In the genomic region with DNA sequence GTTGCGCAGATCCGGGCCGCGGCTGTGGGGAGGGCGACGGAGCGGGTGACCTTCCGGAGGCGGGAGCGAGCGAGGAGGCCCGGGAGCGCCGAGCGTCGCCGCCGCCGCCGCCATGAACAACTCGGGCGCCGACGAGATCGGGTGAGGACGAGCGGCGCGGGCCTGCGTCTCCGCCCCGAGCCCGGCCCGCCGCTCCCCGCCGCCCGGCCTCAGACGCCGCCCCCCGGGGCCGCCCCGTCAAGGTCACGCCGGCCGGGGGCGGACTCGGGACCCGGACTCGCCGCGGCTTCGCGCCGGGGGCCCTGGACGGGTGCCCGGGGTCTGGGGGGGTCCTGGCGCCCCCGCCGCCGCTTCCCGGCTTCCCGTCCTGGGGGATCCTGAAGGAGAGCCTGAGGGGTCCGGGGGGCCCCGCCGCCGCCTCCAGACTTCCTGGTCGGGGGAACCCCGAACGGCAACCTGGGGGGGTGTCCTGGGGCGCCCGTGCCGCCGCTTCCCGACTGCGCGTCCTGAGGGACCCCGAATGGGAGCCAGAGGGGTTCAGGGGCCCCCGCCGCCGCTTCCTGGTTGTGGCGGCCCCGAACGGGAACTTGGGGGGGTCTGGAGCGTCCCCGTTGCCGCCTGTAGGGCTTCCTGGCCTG, we compare ENCODE assay signal across 8 cellular contexts. TPM values are rescaled to one million over a fixed set of nuclear protein-coding genes. Genes with fewer than 3 reads are reported as not detected.
DNase-seq lines count a peak whose midpoint lies in the region; ATAC-seq and TF ChIP-seq lines count a peak whose summit lies in the region.

No MANE protein-coding gene starts in this region.

- H3K4me3 Mint-ChIP-seq in activated CD4-positive, alpha-beta memory T cell treated with anti-CD3 and anti-CD28 coated beads, Interleukin-2, amount 10 ng/mL, durations not matched to agents 7 days and 5 days = peak overlapping the region; percentile 75

- H3K4me1 Mint-ChIP-seq in activated CD4-positive, alpha-beta memory T cell treated with anti-CD3 and anti-CD28 coated beads, Interleukin-2, amount 10 ng/mL, durations not matched to agents 7 days and 5 days = peaks cover 52% of the 10 kb centered on the region

- no peaks in the 10 kb centered on the region for H3K36me3 ChIP-seq in gastrocnemius medialis

- CTCF ChIA-PET in activated CD4-positive, alpha-beta memory T cell treated with anti-CD3 and anti-CD28 coated beads, Interleukin-2, amount 10 ng/mL, durations not matched to agents 7 days and 5 days (lab: Charles Lee) = interaction anchor here (1.3 kb wide), 1 partner anchor 163 kb away, joined by 4 read pairs; no protein-coding TSS in a partner anchor

- TF ChIP-seq CTCF in fibroblast of pulmonary artery (IDR thresholded peaks at IDR 0.05; ENCODE audit: low read length, missing control alignments) = no peak
- no peak for TF ChIP-seq CTCF in gastrocnemius medialis (IDR thresholded peaks at IDR 0.05 in 4 of 5, conservative IDR thresholded peaks at IDR 0.05 in 1 of 5)

- H3K9me3 Mint-ChIP-seq in activated CD4-positive, alpha-beta memory T cell treated with anti-CD3 and anti-CD28 coated beads, Interleukin-2, amount 10 ng/mL, durations not matched to agents 7 days and 5 days = no peaks in the 10 kb centered on the region

- H3K36me3 Mint-ChIP-seq in activated CD4-positive, alpha-beta memory T cell treated with anti-CD3 and anti-CD28 coated beads, Interleukin-2, amount 10 ng/mL, durations not matched to agents 7 days and 5 days (ENCODE audit: low read depth) = peaks cover 28% of the 10 kb centered on the region

- peak; percentile 78 to 82 for TF ChIP-seq POLR2A in gastrocnemius medialis (IDR thresholded peaks at IDR 0.05)

- peak overlapping the region; percentile 49 for H3K27ac Mint-ChIP-seq in activated CD4-positive, alpha-beta memory T cell treated with anti-CD3 and anti-CD28 coated beads, Interleukin-2, amount 10 ng/mL, durations not matched to agents 7 days and 5 days

- intact Hi-C loops in gastrocnemius medialis (cut with DNase I; ENCODE audit: low total_unique reads) = loop anchor here (1.0 kb wide), 2 partner anchors 24 to 31 kb away; partner anchors contain the start of genes NDUFS7 and RPS15

- peaks cover 4% of the 10 kb centered on the region for H3K27me3 Mint-ChIP-seq in activated CD4-positive, alpha-beta memory T cell treated with anti-CD3 and anti-CD28 coated beads, Interleukin-2, amount 10 ng/mL, durations not matched to agents 7 days and 5 days

- H3K27me3 ChIP-seq in gastrocnemius medialis = no peaks in the 10 kb centered on the region

- peak; percentile 21 for ATAC-seq in HG03175 (IDR thresholded peaks at IDR 0.05; ENCODE audit: unreplicated experiment)
- ATAC-seq in gastrocnemius medialis = peak in 1 of 2 donors; percentile 7
- ATAC-seq in GM18520 (IDR thresholded peaks at IDR 0.05; ENCODE audit: unreplicated experiment) = no peak

- POLR2A ChIA-PET in activated CD4-positive, alpha-beta memory T cell treated with anti-CD3 and anti-CD28 coated beads, Interleukin-2, amount 10 ng/mL, durations not matched to agents 7 days and 5 days (lab: Charles Lee) = interaction anchor here (1.0 to 1.7 kb wide), 2 partner anchors 31 to 139 kb away, joined by 3 to 5 read pairs; partner anchors contain the start of genes CIRBP and RPS15

- peak overlapping the region; percentile 89 to 98 (median 94) for H3K27ac ChIP-seq in gastrocnemius medialis

- in situ Hi-C loops in gastrocnemius medialis (cut with MboI; ENCODE audit: low sequenced_read_pairs in 4 of 4) = no loop called here

- H3K9me3 ChIP-seq in gastrocnemius medialis = no peaks in the 10 kb centered on the region

- peak; percentile 27 for DNase-seq in activated CD4-positive, CD25-positive, alpha-beta regulatory T cell treated with anti-CD3 and anti-CD28 coated beads, Interleukin-2, amount 50 U/mL, for 16 hours (ENCODE audit: low read depth, low spot score)
- no peak for DNase-seq in activated CD4-positive, CD25-positive, alpha-beta regulatory T cell treated with anti-CD3 and anti-CD28 coated beads, Interleukin-2, amount 50 U/mL, for 72 hours
- DNase-seq in activated CD4-positive, alpha-beta memory T cell treated with anti-CD3 and anti-CD28 coated beads, Interleukin-2, amount 10 ng/mL, durations not matched to agents 7 days and 5 days = no peak
- DNase-seq in fibroblast of pulmonary artery (ENCODE audit: low read depth) = no peak
- no peak for DNase-seq in gastrocnemius medialis
- DNase-seq in NCI-H524 (lab: John Stamatoyannopoulos, UW) = no peak

- H3K4me1 ChIP-seq in gastrocnemius medialis = peaks cover 40 to 41% of the 10 kb centered on the region in 2 donors

- H3K4me3 ChIP-seq in fibroblast of pulmonary artery (replicated peaks; ENCODE audit: low read depth, low read length) (peak overlapping the region; percentile 85), gastrocnemius medialis (peak overlapping the region; percentile 75 to 95 (median 85))

RNA-seq across cellular contexts. Expression of gene DAZAP1, which starts 0.4 kb away (rescaled TPM):
- total RNA-seq in activated CD4-positive, alpha-beta memory T cell treated with anti-CD3 and anti-CD28 coated beads, Interleukin-2, amount 10 ng/mL, durations not matched to agents 7 days and 5 days = 100 to 1,000 TPM; 194 to 218 TPM
- total RNA-seq in gastrocnemius medialis = 10 to 100 TPM; 53.7 to 74.1 (median 63.4) TPM

RNA-seq across cellular contexts. Expression of gene GAMT, which starts 6.4 kb away (rescaled TPM):
- 10 to 100 TPM; 13.2 to 13.8 TPM for total RNA-seq in activated CD4-positive, alpha-beta memory T cell treated with anti-CD3 and anti-CD28 coated beads, Interleukin-2, amount 10 ng/mL, durations not matched to agents 7 days and 5 days
- 100 to 1,000 TPM; 269 to 421 (median 373) TPM for total RNA-seq in gastrocnemius medialis

RNA-seq across cellular contexts. Expression of gene NDUFS7, which starts 24.1 kb away (rescaled TPM):
- 100 to 1,000 TPM; 107 to 109 TPM for total RNA-seq in activated CD4-positive, alpha-beta memory T cell treated with anti-CD3 and anti-CD28 coated beads, Interleukin-2, amount 10 ng/mL, durations not matched to agents 7 days and 5 days
- total RNA-seq in gastrocnemius medialis = 100 to 1,000 TPM; 259 to 497 (median 377) TPM

RNA-seq across cellular contexts. Expression of gene RPS15, which starts 30.4 kb away (rescaled TPM):
- 1,000 to 10,000 TPM; 1,378 to 1,409 TPM for total RNA-seq in activated CD4-positive, alpha-beta memory T cell treated with anti-CD3 and anti-CD28 coated beads, Interleukin-2, amount 10 ng/mL, durations not matched to agents 7 days and 5 days
- 1,000 to 10,000 TPM; 2,323 to 3,835 (median 2,607) TPM for total RNA-seq in gastrocnemius medialis

RNA-seq across cellular contexts. Expression of gene APC2, which starts 42.1 kb away (rescaled TPM):
- total RNA-seq in activated CD4-positive, alpha-beta memory T cell treated with anti-CD3 and anti-CD28 coated beads, Interleukin-2, amount 10 ng/mL, durations not matched to agents 7 days and 5 days = under 1 TPM in 1 of 2 experiments, not detected in 1; 0.03 TPM
- total RNA-seq in gastrocnemius medialis = under 1 TPM in 1 of 4 donors, not detected in 3; 0.04 TPM

Comparison
In these comparisons a context has a peak if more than half of its experiments do, and no peak if none do; other contexts are left out.
1. RNA of gene GAMT, which starts 6.4 kb away (total RNA-seq): 269 to 421 TPM in gastrocnemius medialis; 13.2 to 13.8 TPM in activated CD4-positive, alpha-beta memory T cell treated with anti-CD3 and anti-CD28 coated beads, Interleukin-2, amount 10 ng/mL, durations not matched to agents 7 days and 5 days; every median in the first group is over 10 times any median in the second.